ENCODE assay signal across 1 cellular context in the genomic region with DNA sequence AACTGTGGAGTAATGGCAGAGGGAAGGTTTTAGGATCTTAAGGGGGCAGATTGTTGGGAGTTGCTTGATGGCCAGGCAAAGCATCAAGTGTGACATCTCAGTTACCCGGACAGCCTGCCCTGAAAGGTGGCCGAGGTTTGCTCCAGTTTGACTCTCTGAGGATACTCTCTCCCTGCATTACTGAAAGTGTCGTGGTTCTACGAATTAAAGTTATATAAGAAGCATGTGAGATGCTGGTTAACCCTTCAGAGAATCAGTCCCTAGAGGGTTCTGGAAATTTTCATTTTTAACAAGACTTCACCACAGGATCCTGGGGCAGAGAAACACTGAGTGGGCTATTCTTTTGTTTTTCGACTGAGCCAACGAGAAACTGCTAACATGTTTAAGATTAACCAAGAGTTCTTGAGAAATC.
TF ChIP-seq lines count a peak whose summit lies in the region.

No MANE protein-coding gene starts in this region.

TF ChIP-seq in GM23338, 12 proteins besides CTCF, POLR2A, EP300 and RAD21 (continued from another document):
- TF ChIP-seq, protein P1, sequence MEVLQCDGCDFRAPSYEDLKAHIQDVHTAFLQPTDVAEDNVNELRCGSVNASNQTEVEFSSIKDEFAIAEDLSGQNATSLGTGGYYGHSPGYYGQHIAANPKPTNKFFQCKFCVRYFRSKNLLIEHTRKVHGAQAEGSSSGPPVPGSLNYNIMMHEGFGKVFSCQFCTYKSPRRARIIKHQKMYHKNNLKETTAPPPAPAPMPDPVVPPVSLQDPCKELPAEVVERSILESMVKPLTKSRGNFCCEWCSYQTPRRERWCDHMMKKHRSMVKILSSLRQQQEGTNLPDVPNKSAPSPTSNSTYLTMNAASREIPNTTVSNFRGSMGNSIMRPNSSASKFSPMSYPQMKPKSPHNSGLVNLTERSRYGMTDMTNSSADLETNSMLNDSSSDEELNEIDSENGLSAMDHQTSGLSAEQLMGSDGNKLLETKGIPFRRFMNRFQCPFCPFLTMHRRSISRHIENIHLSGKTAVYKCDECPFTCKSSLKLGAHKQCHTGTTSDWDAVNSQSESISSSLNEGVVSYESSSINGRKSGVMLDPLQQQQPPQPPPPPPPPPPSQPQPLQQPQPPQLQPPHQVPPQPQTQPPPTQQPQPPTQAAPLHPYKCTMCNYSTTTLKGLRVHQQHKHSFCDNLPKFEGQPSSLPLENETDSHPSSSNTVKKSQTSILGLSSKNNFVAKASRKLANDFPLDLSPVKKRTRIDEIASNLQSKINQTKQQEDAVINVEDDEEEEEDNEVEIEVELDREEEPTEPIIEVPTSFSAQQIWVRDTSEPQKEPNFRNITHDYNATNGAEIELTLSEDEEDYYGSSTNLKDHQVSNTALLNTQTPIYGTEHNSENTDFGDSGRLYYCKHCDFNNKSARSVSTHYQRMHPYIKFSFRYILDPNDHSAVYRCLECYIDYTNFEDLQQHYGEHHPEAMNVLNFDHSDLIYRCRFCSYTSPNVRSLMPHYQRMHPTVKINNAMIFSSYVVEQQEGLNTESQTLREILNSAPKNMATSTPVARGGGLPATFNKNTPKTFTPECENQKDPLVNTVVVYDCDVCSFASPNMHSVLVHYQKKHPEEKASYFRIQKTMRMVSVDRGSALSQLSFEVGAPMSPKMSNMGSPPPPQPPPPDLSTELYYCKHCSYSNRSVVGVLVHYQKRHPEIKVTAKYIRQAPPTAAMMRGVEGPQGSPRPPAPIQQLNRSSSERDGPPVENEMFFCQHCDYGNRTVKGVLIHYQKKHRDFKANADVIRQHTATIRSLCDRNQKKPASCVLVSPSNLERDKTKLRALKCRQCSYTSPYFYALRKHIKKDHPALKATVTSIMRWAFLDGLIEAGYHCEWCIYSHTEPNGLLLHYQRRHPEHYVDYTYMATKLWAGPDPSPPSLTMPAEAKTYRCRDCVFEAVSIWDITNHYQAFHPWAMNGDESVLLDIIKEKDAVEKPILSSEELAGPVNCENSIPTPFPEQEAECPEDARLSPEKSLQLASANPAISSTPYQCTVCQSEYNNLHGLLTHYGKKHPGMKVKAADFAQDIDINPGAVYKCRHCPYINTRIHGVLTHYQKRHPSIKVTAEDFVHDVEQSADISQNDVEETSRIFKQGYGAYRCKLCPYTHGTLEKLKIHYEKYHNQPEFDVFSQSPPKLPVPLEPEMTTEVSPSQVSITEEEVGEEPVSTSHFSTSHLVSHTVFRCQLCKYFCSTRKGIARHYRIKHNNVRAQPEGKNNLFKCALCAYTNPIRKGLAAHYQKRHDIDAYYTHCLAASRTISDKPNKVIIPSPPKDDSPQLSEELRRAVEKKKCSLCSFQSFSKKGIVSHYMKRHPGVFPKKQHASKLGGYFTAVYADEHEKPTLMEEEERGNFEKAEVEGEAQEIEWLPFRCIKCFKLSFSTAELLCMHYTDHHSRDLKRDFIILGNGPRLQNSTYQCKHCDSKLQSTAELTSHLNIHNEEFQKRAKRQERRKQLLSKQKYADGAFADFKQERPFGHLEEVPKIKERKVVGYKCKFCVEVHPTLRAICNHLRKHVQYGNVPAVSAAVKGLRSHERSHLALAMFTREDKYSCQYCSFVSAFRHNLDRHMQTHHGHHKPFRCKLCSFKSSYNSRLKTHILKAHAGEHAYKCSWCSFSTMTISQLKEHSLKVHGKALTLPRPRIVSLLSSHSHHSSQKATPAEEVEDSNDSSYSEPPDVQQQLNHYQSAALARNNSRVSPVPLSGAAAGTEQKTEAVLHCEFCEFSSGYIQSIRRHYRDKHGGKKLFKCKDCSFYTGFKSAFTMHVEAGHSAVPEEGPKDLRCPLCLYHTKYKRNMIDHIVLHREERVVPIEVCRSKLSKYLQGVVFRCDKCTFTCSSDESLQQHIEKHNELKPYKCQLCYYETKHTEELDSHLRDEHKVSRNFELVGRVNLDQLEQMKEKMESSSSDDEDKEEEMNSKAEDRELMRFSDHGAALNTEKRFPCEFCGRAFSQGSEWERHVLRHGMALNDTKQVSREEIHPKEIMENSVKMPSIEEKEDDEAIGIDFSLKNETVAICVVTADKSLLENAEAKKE (CRISPR knock-in tag; IDR thresholded peaks at IDR 0.05), result no peak
TF ChIP-seq in GM23338: peak in this region for 0.
